Comparison of ENCODE assay signal across 15 cellular contexts in genomic region chr1:25769625-25770024, GRCh38.
"Had no signal": no experiment of that assay in that cellular context is flagged by ENCODE, and none has a peak within 500 bp of the region (broad histone marks: within the 10 kb centered on the region; RNA-seq: fewer than 3 reads in every experiment).

No MANE protein-coding gene starts in this region.

- DNase-seq: activated CD4-positive, alpha-beta T cell treated with anti-CD3 and anti-CD28 coated beads, Interleukin-2, amount 50 U/mL, for 48 hours; activated CD4-positive, CD25-positive, alpha-beta regulatory T cell treated with anti-CD3 and anti-CD28 coated beads, Interleukin-2, amount 50 U/mL, for 72 hours; activated effector memory CD4-positive, alpha-beta T cell treated with Interleukin-2 at 50 U/mL for 16 hours; central memory CD4-positive, alpha-beta T cell; cortex of kidney; effector CD4-positive, alpha-beta T cell; hypothalamus; kidney glomerular epithelial cell; stimulated activated CD4-positive, alpha-beta T cell treated with anti-CD3 and anti-CD28 coated beads, Interleukin-1b, Interleukin-23, amount 100 ng/mL, for 48 hours; stimulated activated naive CD8-positive, alpha-beta T cell treated with anti-CD3 and anti-CD28 coated beads, Interleukin-15, amount 100 ng/mL, for 72 hours; T1000; upper lobe of left lung had no signal

- H3K27ac ChIP-seq: parathyroid adenoma had no signal

- ATAC-seq: activated naive CD4-positive, alpha-beta T cell treated with anti-CD3 and anti-CD28 coated beads, Interleukin-2, amount 50 U/mL, for 72 hours; stimulated activated naive CD8-positive, alpha-beta T cell treated with anti-CD3 and anti-CD28 coated beads, Interleukin-15, amount 100 ng/mL, for 72 hours had no signal

- H3K9me3 ChIP-seq: esophagus muscularis mucosa, upper lobe of left lung had no signal

- H3K9me3 Mint-ChIP-seq: activated naive CD4-positive, alpha-beta T cell treated with anti-CD3 and anti-CD28 coated beads, Interleukin-2, amount 50 U/mL, for 72 hours; stimulated activated naive CD8-positive, alpha-beta T cell treated with anti-CD3 and anti-CD28 coated beads, Interleukin-15, amount 100 ng/mL, for 72 hours had no signal

- H3K4me3 ChIP-seq: esophagus muscularis mucosa, upper lobe of left lung had no signal

- H3K27me3 ChIP-seq: esophagus muscularis mucosa, upper lobe of left lung had no signal
